1 cellular context compared by ENCODE assay signal in genomic region chr2:1900736-1901135, GRCh38.
TF ChIP-seq lines count a peak whose summit lies in the region.

No MANE protein-coding gene starts in this region.

TF ChIP-seq in HEK293, 187 proteins besides CTCF, POLR2A, EP300 and RAD21 (continued from another document):
- TF ChIP-seq, protein P1, sequence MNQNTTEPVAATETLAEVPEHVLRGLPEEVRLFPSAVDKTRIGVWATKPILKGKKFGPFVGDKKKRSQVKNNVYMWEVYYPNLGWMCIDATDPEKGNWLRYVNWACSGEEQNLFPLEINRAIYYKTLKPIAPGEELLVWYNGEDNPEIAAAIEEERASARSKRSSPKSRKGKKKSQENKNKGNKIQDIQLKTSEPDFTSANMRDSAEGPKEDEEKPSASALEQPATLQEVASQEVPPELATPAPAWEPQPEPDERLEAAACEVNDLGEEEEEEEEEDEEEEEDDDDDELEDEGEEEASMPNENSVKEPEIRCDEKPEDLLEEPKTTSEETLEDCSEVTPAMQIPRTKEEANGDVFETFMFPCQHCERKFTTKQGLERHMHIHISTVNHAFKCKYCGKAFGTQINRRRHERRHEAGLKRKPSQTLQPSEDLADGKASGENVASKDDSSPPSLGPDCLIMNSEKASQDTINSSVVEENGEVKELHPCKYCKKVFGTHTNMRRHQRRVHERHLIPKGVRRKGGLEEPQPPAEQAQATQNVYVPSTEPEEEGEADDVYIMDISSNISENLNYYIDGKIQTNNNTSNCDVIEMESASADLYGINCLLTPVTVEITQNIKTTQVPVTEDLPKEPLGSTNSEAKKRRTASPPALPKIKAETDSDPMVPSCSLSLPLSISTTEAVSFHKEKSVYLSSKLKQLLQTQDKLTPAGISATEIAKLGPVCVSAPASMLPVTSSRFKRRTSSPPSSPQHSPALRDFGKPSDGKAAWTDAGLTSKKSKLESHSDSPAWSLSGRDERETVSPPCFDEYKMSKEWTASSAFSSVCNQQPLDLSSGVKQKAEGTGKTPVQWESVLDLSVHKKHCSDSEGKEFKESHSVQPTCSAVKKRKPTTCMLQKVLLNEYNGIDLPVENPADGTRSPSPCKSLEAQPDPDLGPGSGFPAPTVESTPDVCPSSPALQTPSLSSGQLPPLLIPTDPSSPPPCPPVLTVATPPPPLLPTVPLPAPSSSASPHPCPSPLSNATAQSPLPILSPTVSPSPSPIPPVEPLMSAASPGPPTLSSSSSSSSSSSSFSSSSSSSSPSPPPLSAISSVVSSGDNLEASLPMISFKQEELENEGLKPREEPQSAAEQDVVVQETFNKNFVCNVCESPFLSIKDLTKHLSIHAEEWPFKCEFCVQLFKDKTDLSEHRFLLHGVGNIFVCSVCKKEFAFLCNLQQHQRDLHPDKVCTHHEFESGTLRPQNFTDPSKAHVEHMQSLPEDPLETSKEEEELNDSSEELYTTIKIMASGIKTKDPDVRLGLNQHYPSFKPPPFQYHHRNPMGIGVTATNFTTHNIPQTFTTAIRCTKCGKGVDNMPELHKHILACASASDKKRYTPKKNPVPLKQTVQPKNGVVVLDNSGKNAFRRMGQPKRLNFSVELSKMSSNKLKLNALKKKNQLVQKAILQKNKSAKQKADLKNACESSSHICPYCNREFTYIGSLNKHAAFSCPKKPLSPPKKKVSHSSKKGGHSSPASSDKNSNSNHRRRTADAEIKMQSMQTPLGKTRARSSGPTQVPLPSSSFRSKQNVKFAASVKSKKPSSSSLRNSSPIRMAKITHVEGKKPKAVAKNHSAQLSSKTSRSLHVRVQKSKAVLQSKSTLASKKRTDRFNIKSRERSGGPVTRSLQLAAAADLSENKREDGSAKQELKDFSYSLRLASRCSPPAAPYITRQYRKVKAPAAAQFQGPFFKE (tag by site-specific recombination; IDR thresholded peaks at IDR 0.05; ENCODE audit: borderline replicate concordance) = no peak
- TF ChIP-seq KLF1 (tag by site-specific recombination; IDR thresholded peaks at IDR 0.05) = no peak
- no peak for TF ChIP-seq ZNF341 (tag by site-specific recombination; IDR thresholded peaks at IDR 0.05; ENCODE audit: low read depth)
